20 cellular contexts compared by ENCODE assay signal in the genomic region with DNA sequence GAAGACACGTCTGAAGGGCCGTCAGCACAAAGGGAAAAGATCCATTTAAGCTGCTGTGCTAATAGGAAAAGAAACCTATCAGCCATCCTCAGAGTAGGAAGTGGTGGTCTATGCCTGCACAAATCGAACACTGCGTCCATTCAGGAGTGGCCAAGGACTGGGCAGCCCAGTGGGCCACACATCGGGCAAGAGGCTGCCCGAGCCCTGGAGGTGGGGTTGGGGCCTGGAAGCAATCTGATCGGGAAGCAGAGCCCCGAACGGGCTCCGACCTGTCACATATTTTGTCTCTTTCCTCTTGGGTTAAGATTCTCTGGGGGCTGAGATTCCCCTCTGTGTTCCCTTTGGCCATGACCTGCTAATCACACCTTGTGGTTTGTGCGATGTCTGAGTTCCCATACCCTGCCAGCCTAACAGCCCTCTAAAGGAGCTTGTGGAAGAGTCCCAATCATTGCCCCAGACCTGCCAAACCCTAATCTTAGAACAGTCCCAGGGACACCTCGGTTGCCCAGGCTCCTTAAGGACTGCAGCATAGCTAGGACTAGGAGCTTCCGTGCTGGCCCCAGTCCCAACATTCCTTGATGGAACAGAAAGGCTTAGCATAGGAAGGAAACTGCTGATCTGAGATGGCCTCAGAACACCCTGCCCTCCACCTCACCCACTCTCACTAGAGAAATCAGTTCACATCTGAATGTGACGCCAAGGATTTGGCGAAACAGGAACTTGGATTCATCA.
DNase-seq lines count a peak whose midpoint lies in the region; ATAC-seq and TF ChIP-seq lines count a peak whose summit lies in the region.
"Had no signal": no experiment of that assay in that cellular context is flagged by ENCODE, and none has a peak within 500 bp of the region (broad histone marks: within the 10 kb centered on the region; RNA-seq: fewer than 3 reads in every experiment).

No MANE protein-coding gene starts in this region.

- peak overlapping the region; percentile 88 for H3K27ac Mint-ChIP-seq in activated naive CD4-positive, alpha-beta T cell treated with anti-CD3 and anti-CD28 coated beads for 36 hours
- peak overlapping the region; percentile 88 for H3K27ac Mint-ChIP-seq in activated T-helper 2 cell treated with anti-CD3 and anti-CD28 coated beads, Interferon-gamma antibody, Interleukin-2, Interleukin-4, amounts not matched to agents 10 μg/mL and 5 μg/mL and 100 μg/mL, durations not matched to agents 14 hours and 24 hours and 36 hours
- H3K27ac Mint-ChIP-seq: progenitor cell of endocrine pancreas had no signal

- peaks cover 2 to 25% (median 23%) of the 10 kb centered on the region in 4 donors for H3K36me3 ChIP-seq in upper lobe of left lung

- intact Hi-C loops in activated naive CD4-positive, alpha-beta T cell treated with anti-CD3 and anti-CD28 coated beads for 36 hours (cut with micrococcal nuclease): loop anchor here (1.0 kb wide), 1 partner anchor 9 kb away; no protein-coding TSS in a partner anchor
- intact Hi-C loops in activated T-helper 2 cell treated with anti-CD3 and anti-CD28 coated beads, Interferon-gamma antibody, Interleukin-2, Interleukin-4, amounts not matched to agents 10 μg/mL and 5 μg/mL and 100 μg/mL, durations not matched to agents 14 hours and 24 hours and 36 hours (cut with micrococcal nuclease): loop anchor here (1.0 kb wide), 1 partner anchor 9 kb away; no protein-coding TSS in a partner anchor
- intact Hi-C loops in right cardiac atrium (cut with DNase I): loop anchor here in 1 of 4 donors (10.0 kb wide), 1 partner anchor 61 kb away; a partner anchor contains a TSS

- no peaks in the 10 kb centered on the region for H3K27me3 Mint-ChIP-seq in activated naive CD4-positive, alpha-beta T cell treated with anti-CD3 and anti-CD28 coated beads for 36 hours (ENCODE audit: low read depth)
- no peaks in the 10 kb centered on the region for H3K27me3 Mint-ChIP-seq in activated T-helper 2 cell treated with anti-CD3 and anti-CD28 coated beads, Interferon-gamma antibody, Interleukin-2, Interleukin-4, amounts not matched to agents 10 μg/mL and 5 μg/mL and 100 μg/mL, durations not matched to agents 14 hours and 24 hours and 36 hours (ENCODE audit: low read depth)
- H3K27me3 Mint-ChIP-seq: naive B cell, progenitor cell of endocrine pancreas had no signal

- H3K4me3 ChIP-seq in right cardiac atrium (ENCODE audit: low read length) (no peak overlapping the region), upper lobe of left lung (no peak overlapping the region)
- H3K4me3 ChIP-seq: thyroid gland had no signal

- peaks cover 53% of the 10 kb centered on the region for H3K4me1 Mint-ChIP-seq in activated naive CD4-positive, alpha-beta T cell treated with anti-CD3 and anti-CD28 coated beads for 36 hours (ENCODE audit: low read depth)
- H3K4me1 Mint-ChIP-seq in activated T-helper 2 cell treated with anti-CD3 and anti-CD28 coated beads, Interferon-gamma antibody, Interleukin-2, Interleukin-4, amounts not matched to agents 10 μg/mL and 5 μg/mL and 100 μg/mL, durations not matched to agents 14 hours and 24 hours and 36 hours (ENCODE audit: low read depth): peaks cover 48% of the 10 kb centered on the region

- WGBS in right cardiac atrium: 78% methylated on average over 15 of the region's 15 CpGs
- WGBS in upper lobe of left lung, 2 donors: 91 to 92% methylated on average over 14 to 15 of the region's 15 CpGs

- no peak for DNase-seq in activated naive CD4-positive, alpha-beta T cell treated with anti-CD3 and anti-CD28 coated beads for 36 hours
- no peak for DNase-seq in activated naive CD4-positive, alpha-beta T cell (lab: John Stamatoyannopoulos, UW)
- no peak for DNase-seq in activated T-helper 2 cell treated with anti-CD3 and anti-CD28 coated beads, Interferon-gamma antibody, Interleukin-2, Interleukin-4, amounts not matched to agents 10 μg/mL and 5 μg/mL and 100 μg/mL, durations not matched to agents 14 hours and 24 hours and 36 hours (ENCODE audit: low spot score)
- DNase-seq in right cardiac atrium (peak; percentile 71 to 82 (median 75)), upper lobe of left lung (no peak), NCI-H128 (lab: John Stamatoyannopoulos, UW; ENCODE audit: unreplicated experiment) (no peak), inferior parietal cortex (ENCODE audit: extremely low spot score) (no peak), NCI-H2081 treated with DMSO at 0.1 percent for 48 hours (lab: John Stamatoyannopoulos, UW) (no peak)
- DNase-seq: ACHN; activated CD4-positive, alpha-beta T cell treated with anti-CD3 and anti-CD28 coated beads for 1 hour; aorta; cerebellar nuclear complex; effector memory CD4-positive, alpha-beta T cell; GF-D8; naive B cell; NCI-H1436; thyroid gland had no signal

- CTCF ChIA-PET in activated naive CD4-positive, alpha-beta T cell treated with anti-CD3 and anti-CD28 coated beads for 36 hours (lab: Charles Lee): interaction anchor here (1.3 to 1.6 kb wide), 2 partner anchors 10 to 202 kb away, joined by 4 read pairs; a partner anchor contains a TSS

- no peak overlapping the region for H3K4me3 Mint-ChIP-seq in activated naive CD4-positive, alpha-beta T cell treated with anti-CD3 and anti-CD28 coated beads for 36 hours
- H3K4me3 Mint-ChIP-seq in activated T-helper 2 cell treated with anti-CD3 and anti-CD28 coated beads, Interferon-gamma antibody, Interleukin-2, Interleukin-4, amounts not matched to agents 10 μg/mL and 5 μg/mL and 100 μg/mL, durations not matched to agents 14 hours and 24 hours and 36 hours (ENCODE audit: low read depth): no peak overlapping the region
- H3K4me3 Mint-ChIP-seq: CD14-positive monocyte, naive B cell had no signal

- H3K9me3 ChIP-seq in right cardiac atrium (ENCODE audit: control insufficient read depth, low read length): no peaks in the 10 kb centered on the region
- H3K9me3 ChIP-seq in upper lobe of left lung: no peaks in the 10 kb centered on the region
- H3K9me3 ChIP-seq: thyroid gland had no signal

- no peaks in the 10 kb centered on the region for H3K4me1 ChIP-seq in right cardiac atrium (ENCODE audit: control insufficient read depth, insufficient read depth, low read length)
- H3K4me1 ChIP-seq in upper lobe of left lung: no peaks in the 10 kb centered on the region
- H3K4me1 ChIP-seq: thyroid gland had no signal

- no peaks in the 10 kb centered on the region for H3K27me3 ChIP-seq in right cardiac atrium (ENCODE audit: control insufficient read depth, insufficient read depth)
- no peaks in the 10 kb centered on the region for H3K27me3 ChIP-seq in upper lobe of left lung
- H3K27me3 ChIP-seq: thyroid gland had no signal

- no peaks in the 10 kb centered on the region for H3K9me3 Mint-ChIP-seq in activated naive CD4-positive, alpha-beta T cell treated with anti-CD3 and anti-CD28 coated beads for 36 hours
- peaks cover 9% of the 10 kb centered on the region for H3K9me3 Mint-ChIP-seq in activated T-helper 2 cell treated with anti-CD3 and anti-CD28 coated beads, Interferon-gamma antibody, Interleukin-2, Interleukin-4, amounts not matched to agents 10 μg/mL and 5 μg/mL and 100 μg/mL, durations not matched to agents 14 hours and 24 hours and 36 hours
- H3K9me3 Mint-ChIP-seq: CD14-positive monocyte, naive B cell had no signal

- ATAC-seq in right cardiac atrium (peak; percentile 67 to 91), upper lobe of left lung (ENCODE audit: low FRiP score in 2 of 2) (no peak)
- ATAC-seq: SK-N-SH treated with all-trans-retinoic acid at 6 μM for 48 hours had no signal

- no peak for TF ChIP-seq EP300 in upper lobe of left lung (IDR thresholded peaks at IDR 0.05)

- no peak for TF ChIP-seq CTCF in upper lobe of left lung (IDR thresholded peaks at IDR 0.05)

- H3K36me3 Mint-ChIP-seq in activated naive CD4-positive, alpha-beta T cell treated with anti-CD3 and anti-CD28 coated beads for 36 hours (ENCODE audit: low read depth): peaks cover 6% of the 10 kb centered on the region
- H3K36me3 Mint-ChIP-seq in activated T-helper 2 cell treated with anti-CD3 and anti-CD28 coated beads, Interferon-gamma antibody, Interleukin-2, Interleukin-4, amounts not matched to agents 10 μg/mL and 5 μg/mL and 100 μg/mL, durations not matched to agents 14 hours and 24 hours and 36 hours (ENCODE audit: low read depth): peaks cover 41% of the 10 kb centered on the region

- no peak for TF ChIP-seq POLR2A in upper lobe of left lung (IDR thresholded peaks at IDR 0.05)

- H3K27ac ChIP-seq in right cardiac atrium (ENCODE audit: low read length) (peak overlapping the region; percentile 9), upper lobe of left lung (peak overlapping the region in 3 of 4 donors; percentile 12 to 56 (median 42))
- H3K27ac ChIP-seq: thyroid gland had no signal

Comparison
In these comparisons a context has a peak if more than half of its experiments do, and no peak if none do; other contexts are left out.
1. DNase-seq: peak in right cardiac atrium (3 of 3); none in activated naive CD4-positive, alpha-beta T cell treated with anti-CD3 and anti-CD28 coated beads for 36 hours (single experiment), activated naive CD4-positive, alpha-beta T cell (0 of 4), activated T-helper 2 cell treated with anti-CD3 and anti-CD28 coated beads, Interferon-gamma antibody, Interleukin-2, Interleukin-4, amounts not matched to agents 10 μg/mL and 5 μg/mL and 100 μg/mL, durations not matched to agents 14 hours and 24 hours and 36 hours (single experiment), upper lobe of left lung (0 of 2), NCI-H128 (single experiment), inferior parietal cortex (single experiment) and NCI-H2081 treated with DMSO at 0.1 percent for 48 hours (single experiment).
2. ATAC-seq: peak in right cardiac atrium (2 of 2); none in upper lobe of left lung (0 of 2).